Comparison of ENCODE assay signal across 5 cellular contexts in the genomic region with DNA sequence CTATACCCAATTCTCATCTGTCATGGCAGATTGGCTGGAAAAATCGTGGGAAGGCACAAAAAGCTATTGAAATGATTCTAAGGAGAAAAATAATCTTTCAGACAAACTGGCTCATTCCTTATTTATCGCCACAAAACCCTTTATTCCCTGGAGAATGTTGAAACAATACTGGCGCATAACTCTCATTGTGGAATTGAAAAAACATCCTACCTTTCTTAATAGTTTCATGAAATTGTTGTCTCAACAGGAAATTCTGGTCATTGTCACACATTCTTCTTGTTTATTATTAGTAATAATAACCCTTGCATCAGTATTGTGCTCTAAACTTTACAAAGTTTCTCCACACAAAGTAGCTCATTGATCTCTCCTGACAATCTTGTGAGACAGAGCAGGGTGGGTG. TPM values are rescaled to one million over a fixed set of nuclear protein-coding genes. Genes with fewer than 3 reads are reported as not detected.
"Had no signal": no experiment of that assay in that cellular context is flagged by ENCODE, and none has a peak within 500 bp of the region (broad histone marks: within the 10 kb centered on the region; RNA-seq: fewer than 3 reads in every experiment).

No MANE protein-coding gene starts in this region.

- H3K4me1 Mint-ChIP-seq: GM23338, H9 had no signal

- H3K4me3 ChIP-seq: GM23338 had no signal

- DNase-seq: H9, HCEC 1CT had no signal

- H3K4me3 Mint-ChIP-seq: GM23338, H9 had no signal

- H3K27ac ChIP-seq: HL-60 had no signal

- H3K27ac Mint-ChIP-seq: GM23338, H9 had no signal

- ATAC-seq: GM23338, HepG2 had no signal

RNA-seq across cellular contexts. Expression of a gene that starts 48.9 kb away (rescaled TPM):
- total RNA-seq: H9, HepG2 had no signal
